8 cellular contexts compared by ENCODE assay signal in genomic region chr12:132506730-132507538, GRCh38. TPM values are rescaled to one million over a fixed set of nuclear protein-coding genes. Genes with fewer than 3 reads are reported as not detected.
DNase-seq lines count a peak whose midpoint lies in the region; ATAC-seq and TF ChIP-seq lines count a peak whose summit lies in the region.

No MANE protein-coding gene starts in this region.

- peak; percentile 69 for ATAC-seq in GM21390 (IDR thresholded peaks at IDR 0.05; ENCODE audit: unreplicated experiment)
- ATAC-seq in HG02970 (IDR thresholded peaks at IDR 0.05; ENCODE audit: low FRiP score, unreplicated experiment): no peak

- 19 to 48% (median 25%) methylated on average over 10 to 36 of the region's 36 CpGs for WGBS in adrenal gland, 4 donors
- 25 to 38% (median 28%) methylated on average over 30 to 36 of the region's 36 CpGs for WGBS in spleen, 5 donors

- H3K27ac ChIP-seq in adrenal gland (peak overlapping the region; percentile 33 to 88 (median 70)), spleen (peak overlapping the region; percentile 46 to 79 (median 70))

- H3K4me1 ChIP-seq in adrenal gland (replicated peaks in 1 of 2) (peaks cover 49 to 65% of the 10 kb centered on the region in 2 donors), spleen (peaks cover 47 to 90% (median 68%) of the 10 kb centered on the region in 6 donors)

- peaks cover 0 to 15% of the 10 kb centered on the region in 2 donors for H3K36me3 ChIP-seq in adrenal gland (replicated peaks in 1 of 2)
- H3K36me3 ChIP-seq in spleen: peaks cover 0 to 42% (median 27%) of the 10 kb centered on the region in 6 donors

- H3K9me3 ChIP-seq in adrenal gland (replicated peaks in 1 of 3): no peaks in the 10 kb centered on the region
- H3K9me3 ChIP-seq in spleen: no peaks in the 10 kb centered on the region

- intact Hi-C loops in adrenal gland (cut with DNase I) (no loop called here), spleen (cut with DNase I; ENCODE audit: low total_unique reads) (no loop called here)

- DNase-seq in A172 (ENCODE audit: low spot score) (peak; percentile 19), SK-N-DZ (ENCODE audit: low spot score) (peak; percentile 74), adrenal gland (peak; percentile 93 to 97 (median 95)), hepatic stellate cell (ENCODE audit: low spot score) (peak; percentile 97), spleen (peak; percentile 93), NCI-H2107 treated with DMSO at 0.1 percent for 48 hours (lab: John Stamatoyannopoulos, UW; ENCODE audit: unreplicated experiment) (no peak)

- H3K27me3 ChIP-seq in adrenal gland: no peaks in the 10 kb centered on the region
- no peaks in the 10 kb centered on the region for H3K27me3 ChIP-seq in spleen (replicated peaks in 1 of 7)

- TF ChIP-seq POLR2A in adrenal gland (IDR thresholded peaks at IDR 0.05) (peak in 1 of 2 donors; percentile 45), spleen (IDR thresholded peaks at IDR 0.05) (peak in 1 of 3 donors; percentile 19)

- TF ChIP-seq CTCF in adrenal gland (IDR thresholded peaks at IDR 0.05): no peak
- no peak for TF ChIP-seq CTCF in spleen (IDR thresholded peaks at IDR 0.05 in 8 of 11, conservative IDR thresholded peaks at IDR 0.05 in 3 of 11)

- H3K4me3 ChIP-seq in adrenal gland (peak overlapping the region in 1 of 4 donors; percentile 42), spleen (peak overlapping the region in 2 of 8 donors; percentile 15 to 47)

RNA-seq across cellular contexts. Expression of gene FBRSL1, which starts 17.0 kb away (rescaled TPM):
- total RNA-seq in A172 (2014; rRNA removed; shearing (Covaris generic)): 12.6 and 22.5 TPM in 2 replicates
- 50.9 and 56.6 TPM in 2 replicates for polyA plus RNA-seq in SK-N-DZ (2014; cell fraction: cytosol; rRNA removed)
- 91.3 and 169 TPM in 2 replicates for polyA plus RNA-seq in SK-N-DZ (2014; cell fraction: nucleus; rRNA removed)
- total RNA-seq in adrenal gland: 10 to 100 TPM; 12.5 to 63.8 (median 26.9) TPM
- polyA plus RNA-seq in adrenal gland: 10 to 100 TPM; 10.9 to 62.3 (median 41.9) TPM
- 100 to 1,000 TPM in 1 of 7 donors, 10 to 100 TPM in 6; 28.3 to 161 (median 60.4) TPM for total RNA-seq in spleen
- 10 to 100 TPM; 14.3 to 40.3 (median 22.3) TPM for polyA plus RNA-seq in spleen
